Comparison of ENCODE assay signal across 20 cellular contexts in the genomic region with DNA sequence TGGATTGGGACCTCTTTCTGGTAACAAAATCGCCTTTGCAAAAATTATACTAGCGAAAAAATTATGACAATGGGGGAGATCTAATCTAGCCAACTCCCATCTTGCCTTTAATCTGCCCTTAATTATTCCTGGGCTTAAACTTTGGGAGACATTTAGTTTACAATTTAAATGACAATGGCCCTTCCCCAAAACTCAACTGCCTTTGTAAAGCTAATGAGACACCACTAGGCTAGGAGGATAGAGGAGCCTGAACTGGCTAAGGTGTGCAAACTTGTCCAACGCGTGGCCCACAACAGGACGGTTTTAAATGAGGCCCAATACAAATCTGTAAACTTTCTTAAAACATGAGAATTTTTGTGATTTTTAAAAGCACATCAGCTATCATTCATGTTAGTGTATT.
DNase-seq lines count a peak whose midpoint lies in the region; ATAC-seq, FAIRE-seq and TF ChIP-seq lines count a peak whose summit lies in the region.
"Had no signal": no experiment of that assay in that cellular context is flagged by ENCODE, and none has a peak within 500 bp of the region (broad histone marks: within the 10 kb centered on the region; RNA-seq: fewer than 3 reads in every experiment).

No MANE protein-coding gene starts in this region.

- BruUV-seq in K562 (replicated peaks; lab: Mats Ljungman, UMichigan): TSS peak; percentile 16

- peak; percentile 43 for DNase-seq in ELF-1 (ENCODE audit: low read depth, low spot score)
- no peak for DNase-seq in K562 (ENCODE audit: extremely low read depth in 1 of 4, low spot score in 3 of 4)
- no peak for DNase-seq in GOT3 (lab: John Stamatoyannopoulos, UW)
- no peak for DNase-seq in AML-193 (lab: John Stamatoyannopoulos, UW)
- DNase-seq: Calu3; CD4-positive, alpha-beta T cell; GDM1; KBM-7; NCI-H1092 treated with DMSO at 0.1 percent for 48 hours; NCI-H146; NCI-H226; NCI-H510A treated with DMSO at 0.1 percent for 48 hours; NCI-H748 treated with DMSO at 0.1 percent for 48 hours had no signal

- intact Hi-C loops in K562 (cut with micrococcal nuclease): no loop called here

- no peaks in the 10 kb centered on the region for H4K20me1 ChIP-seq in K562 (replicated peaks; ENCODE audit: control insufficient read depth, insufficient read depth, low read length)

- H3K36me3 ChIP-seq in HUES6 (ENCODE audit: control insufficient read depth, insufficient read depth, low read length) (peaks cover 14% of the 10 kb centered on the region), K562 (ENCODE audit: control insufficient read depth, insufficient read depth, low read length) (peaks cover 16% of the 10 kb centered on the region; the same call in 2 of the 3 replicates), iPS-18a (ENCODE audit: control insufficient read depth, low read depth, low read length) (peaks cover 5% of the 10 kb centered on the region)

- 87% methylated on average over 5 of the region's 5 CpGs for WGBS in K562 (ENCODE audit: insufficient coverage, low coverage, missing lambda C conversion rate)

- POLR2A ChIA-PET in K562 (lab: Yijun Ruan, JAX): interaction anchor here (0.7 kb wide), 1 partner anchor 19 kb away, joined by 3 read pairs; no protein-coding TSS in a partner anchor

- H3K27me3 ChIP-seq in HUES6 (ENCODE audit: control insufficient read depth, insufficient read depth, low read length): no peaks in the 10 kb centered on the region
- H3K27me3 ChIP-seq in K562 (ENCODE audit: control insufficient read depth in 2 of 2, insufficient read depth in 2 of 2, low read length in 2 of 2): no peaks in the 10 kb centered on the region
- no peaks in the 10 kb centered on the region for H3K27me3 ChIP-seq in iPS-18a (ENCODE audit: control insufficient read depth, insufficient read depth, low read length)

- peaks cover 26% of the 10 kb centered on the region; the same call in 2 of the 3 replicates for H3K79me2 ChIP-seq in K562 (ENCODE audit: control insufficient read depth, insufficient read depth, low read length)

- no peak for TF ChIP-seq EP300 in K562 (IDR thresholded peaks at IDR 0.05; ENCODE audit: low read length)

- H3K4me3 ChIP-seq in HUES6 (ENCODE audit: low read depth, low read length) (peak overlapping the region; percentile 24), K562 (no peak overlapping the region), iPS-18a (ENCODE audit: low read length) (peak overlapping the region; percentile 18)
- H3K4me3 ChIP-seq: A549 had no signal

- H3K4me1 ChIP-seq in HUES6 (ENCODE audit: control insufficient read depth, insufficient read depth, low read length) (peaks cover 45% of the 10 kb centered on the region), K562 (replicated peaks in 1 of 2; ENCODE audit: control insufficient read depth in 2 of 2, insufficient read depth in 2 of 2, low read length in 2 of 2) (peaks cover 0 to 16% of the 10 kb centered on the region in 2 experiments; a peak in 2 of 5 replicates), iPS-18a (ENCODE audit: control insufficient read depth, low read depth, low read length) (peaks cover 41% of the 10 kb centered on the region)

- H3K9me3 ChIP-seq in HUES6 (ENCODE audit: control insufficient read depth, insufficient read depth, low read depth, low read length) (no peaks in the 10 kb centered on the region), K562 (replicated peaks; ENCODE audit: control insufficient read depth, insufficient read depth, low read depth, low read length) (no peaks in the 10 kb centered on the region), iPS-18a (ENCODE audit: control insufficient read depth, low read depth, low read length) (no peaks in the 10 kb centered on the region)
- H3K9me3 ChIP-seq: A549 had no signal

- no peak overlapping the region for H3K4me2 ChIP-seq in K562 (ENCODE audit: insufficient read depth, low read length)
- H3K4me2 ChIP-seq: A549 had no signal

- no peak for TF ChIP-seq CTCF in K562 (IDR thresholded peaks at IDR 0.05 in 2 of 3, conservative IDR thresholded peaks at IDR 0.05 in 1 of 3; ENCODE audit: insufficient read depth in 2 of 3, low read depth in 1 of 3, low read length in 3 of 3)

- CTCF ChIA-PET in K562 (lab: Yijun Ruan, JAX; ENCODE audit: low intra/inter-chr PET ratio): no interaction called here

- TF ChIP-seq RAD21 in K562 (CRISPR knock-in tag; conservative IDR thresholded peaks at IDR 0.05 in 1 of 2, IDR thresholded peaks at IDR 0.05 in 1 of 2): no peak

- TF ChIP-seq POLR2A in K562 (conservative IDR thresholded peaks at IDR 0.05): no peak

- H3K9ac ChIP-seq in HUES6 (ENCODE audit: low read length) (peak overlapping the region; percentile 55), K562 (ENCODE audit: insufficient read depth in 1 of 2, low read depth in 2 of 2, low read length in 2 of 2) (no peak overlapping the region), iPS-18a (ENCODE audit: low read length) (no peak overlapping the region)

- FAIRE-seq in K562 (lab: Jason Lieb, UNC): no peak
- FAIRE-seq: A549, HepG2 had no signal

- in situ Hi-C loops in K562 (cut with MboI): no loop called here

- H2AFZ ChIP-seq in K562 (ENCODE audit: low read depth, low read length): no peak overlapping the region

- H3K27ac ChIP-seq in HUES6 (ENCODE audit: low read depth, low read length) (peak overlapping the region; percentile 85), K562 (ENCODE audit: extremely low read depth, low read depth, low read length) (no peak overlapping the region), iPS-18a (ENCODE audit: low read length) (peak overlapping the region; percentile 7)
- H3K27ac ChIP-seq: A549 had no signal

- peak; percentile 34; the same call in 2 of the 3 replicates for ATAC-seq in K562
- no peak for ATAC-seq in GM21825 (IDR thresholded peaks at IDR 0.05; ENCODE audit: unreplicated experiment)
- ATAC-seq in GM21381 (IDR thresholded peaks at IDR 0.05; ENCODE audit: unreplicated experiment): no peak
- ATAC-seq: A549, HepG2, SK-N-SH treated with all-trans-retinoic acid at 6 μM for 48 hours had no signal

- no peaks in the 10 kb centered on the region for H3K9me1 ChIP-seq in K562 (ENCODE audit: control insufficient read depth, insufficient read depth, low read length)

TF ChIP-seq in K562, 482 proteins besides CTCF, POLR2A, EP300 and RAD21 (continues in another document):
- TF ChIP-seq NFE2 (IDR thresholded peaks at IDR 0.05; ENCODE audit: low read depth) (no peak), ZNF668 (CRISPR knock-in tag; IDR thresholded peaks at IDR 0.05) (no peak), CHD2 (IDR thresholded peaks at IDR 0.05; ENCODE audit: low read depth, low read length) (no peak), MED1 (CRISPR knock-in tag; IDR thresholded peaks at IDR 0.05; ENCODE audit: borderline replicate concordance) (no peak), XRCC3 (IDR thresholded peaks at IDR 0.05) (no peak), TAL1 (IDR thresholded peaks at IDR 0.05) (no peak), NCOR1 (IDR thresholded peaks at IDR 0.05) (no peak), TOE1 (IDR thresholded peaks at IDR 0.05; ENCODE audit: borderline replicate concordance) (no peak), TOE1 (CRISPR knock-in tag; IDR thresholded peaks at IDR 0.05; ENCODE audit: borderline replicate concordance, low read depth) (no peak), TBP (optimal IDR thresholded peaks at IDR 0.05; ENCODE audit: low read depth, low read length) (no peak), PHF8 (IDR thresholded peaks at IDR 0.05; ENCODE audit: borderline replicate concordance, low read length) (no peak), LCOR (CRISPR knock-in tag; IDR thresholded peaks at IDR 0.05) (no peak), POLR2G (IDR thresholded peaks at IDR 0.05; ENCODE audit: low read depth, low read length) (no peak), BACH1 (tag; IDR thresholded peaks at IDR 0.05) (no peak)
- TF ChIP-seq, protein P1, sequence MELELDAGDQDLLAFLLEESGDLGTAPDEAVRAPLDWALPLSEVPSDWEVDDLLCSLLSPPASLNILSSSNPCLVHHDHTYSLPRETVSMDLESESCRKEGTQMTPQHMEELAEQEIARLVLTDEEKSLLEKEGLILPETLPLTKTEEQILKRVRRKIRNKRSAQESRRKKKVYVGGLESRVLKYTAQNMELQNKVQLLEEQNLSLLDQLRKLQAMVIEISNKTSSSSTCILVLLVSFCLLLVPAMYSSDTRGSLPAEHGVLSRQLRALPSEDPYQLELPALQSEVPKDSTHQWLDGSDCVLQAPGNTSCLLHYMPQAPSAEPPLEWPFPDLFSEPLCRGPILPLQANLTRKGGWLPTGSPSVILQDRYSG (tag; conservative IDR thresholded peaks at IDR 0.05; ENCODE audit: low read depth): no peak
- TF ChIP-seq, protein P2, sequence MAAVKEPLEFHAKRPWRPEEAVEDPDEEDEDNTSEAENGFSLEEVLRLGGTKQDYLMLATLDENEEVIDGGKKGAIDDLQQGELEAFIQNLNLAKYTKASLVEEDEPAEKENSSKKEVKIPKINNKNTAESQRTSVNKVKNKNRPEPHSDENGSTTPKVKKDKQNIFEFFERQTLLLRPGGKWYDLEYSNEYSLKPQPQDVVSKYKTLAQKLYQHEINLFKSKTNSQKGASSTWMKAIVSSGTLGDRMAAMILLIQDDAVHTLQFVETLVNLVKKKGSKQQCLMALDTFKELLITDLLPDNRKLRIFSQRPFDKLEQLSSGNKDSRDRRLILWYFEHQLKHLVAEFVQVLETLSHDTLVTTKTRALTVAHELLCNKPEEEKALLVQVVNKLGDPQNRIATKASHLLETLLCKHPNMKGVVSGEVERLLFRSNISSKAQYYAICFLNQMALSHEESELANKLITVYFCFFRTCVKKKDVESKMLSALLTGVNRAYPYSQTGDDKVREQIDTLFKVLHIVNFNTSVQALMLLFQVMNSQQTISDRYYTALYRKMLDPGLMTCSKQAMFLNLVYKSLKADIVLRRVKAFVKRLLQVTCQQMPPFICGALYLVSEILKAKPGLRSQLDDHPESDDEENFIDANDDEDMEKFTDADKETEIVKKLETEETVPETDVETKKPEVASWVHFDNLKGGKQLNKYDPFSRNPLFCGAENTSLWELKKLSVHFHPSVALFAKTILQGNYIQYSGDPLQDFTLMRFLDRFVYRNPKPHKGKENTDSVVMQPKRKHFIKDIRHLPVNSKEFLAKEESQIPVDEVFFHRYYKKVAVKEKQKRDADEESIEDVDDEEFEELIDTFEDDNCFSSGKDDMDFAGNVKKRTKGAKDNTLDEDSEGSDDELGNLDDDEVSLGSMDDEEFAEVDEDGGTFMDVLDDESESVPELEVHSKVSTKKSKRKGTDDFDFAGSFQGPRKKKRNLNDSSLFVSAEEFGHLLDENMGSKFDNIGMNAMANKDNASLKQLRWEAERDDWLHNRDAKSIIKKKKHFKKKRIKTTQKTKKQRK (IDR thresholded peaks at IDR 0.05; ENCODE audit: borderline replicate concordance, low read depth, low read length): no peak
